12 cellular contexts compared by ENCODE assay signal in the genomic region with DNA sequence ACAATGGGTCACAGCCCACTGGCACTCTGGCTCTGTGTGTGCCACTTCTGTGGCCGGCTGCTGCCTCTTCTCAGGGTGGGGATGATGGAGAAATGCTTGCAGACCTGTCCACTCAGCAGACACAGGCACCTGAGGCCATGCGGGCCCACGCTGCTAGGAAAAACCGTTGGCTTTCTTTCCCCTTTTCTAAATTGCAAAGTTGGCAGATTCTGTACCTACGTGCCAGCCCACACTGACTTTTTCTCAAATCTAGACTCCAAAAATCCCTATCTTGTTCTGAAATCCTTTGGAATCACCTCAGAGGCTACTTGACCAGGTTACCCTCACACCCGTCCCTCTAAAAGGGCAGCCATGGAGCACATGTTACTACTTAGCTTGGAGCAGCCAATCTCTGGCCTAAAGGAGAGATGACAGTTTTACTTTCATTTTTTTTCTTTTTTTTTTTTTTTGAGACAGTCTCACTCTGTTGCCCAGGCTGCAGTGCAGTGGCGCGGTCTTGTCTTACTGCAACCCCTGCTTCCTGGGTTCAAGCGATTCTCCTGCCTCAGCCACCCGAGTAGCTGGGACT.
A peak's percentile ranks its signal among the peaks of the same experiment; 100 is the strongest.
DNase-seq lines count a peak whose midpoint lies in the region; ATAC-seq and TF ChIP-seq lines count a peak whose summit lies in the region.
"Had no signal": no experiment of that assay in that cellular context is flagged by ENCODE, and none has a peak within 500 bp of the region (broad histone marks: within the 10 kb centered on the region; RNA-seq: fewer than 3 reads in every experiment).

No MANE protein-coding gene starts in this region.

- TF ChIP-seq CTCF in DOHH2 (IDR thresholded peaks at IDR 0.05; ENCODE audit: low read depth, low read length, poor library complexity, severe bottlenecking) (no peak), parathyroid adenoma (IDR thresholded peaks at IDR 0.05) (no peak)

- H3K36me3 ChIP-seq in DOHH2 (ENCODE audit: control insufficient read depth, low read length) (peaks cover 23% of the 10 kb centered on the region), parathyroid adenoma (ENCODE audit: control insufficient read depth, insufficient read depth, low read length) (no peaks in the 10 kb centered on the region)

- DNase-seq in activated T-helper 2 cell treated with anti-CD3 and anti-CD28 coated beads, Interferon-gamma antibody, Interleukin-2, Interleukin-4, amounts not matched to agents 10 μg/mL and 5 μg/mL and 100 μg/mL, durations not matched to agents 14 hours and 24 hours and 36 hours (ENCODE audit: low spot score): no peak
- DNase-seq in dermis blood vessel endothelial cell (no peak), NCI-H1092 treated with DMSO at 0.1 percent for 48 hours (lab: John Stamatoyannopoulos, UW) (no peak), NCI-H187 treated with DMSO at 0.1 percent for 48 hours (lab: John Stamatoyannopoulos, UW) (no peak)
- DNase-seq: kidney, NCI-H1105, NCI-H524, nephron progenitor cell had no signal

- H3K36me3 Mint-ChIP-seq in activated T-helper 2 cell treated with anti-CD3 and anti-CD28 coated beads, Interferon-gamma antibody, Interleukin-2, Interleukin-4, amounts not matched to agents 10 μg/mL and 5 μg/mL and 100 μg/mL, durations not matched to agents 14 hours and 24 hours and 36 hours (ENCODE audit: low read depth): peaks cover 29% of the 10 kb centered on the region

- no peak overlapping the region for H2AFZ ChIP-seq in parathyroid adenoma

- no peak overlapping the region for H3K9ac ChIP-seq in parathyroid adenoma

- intact Hi-C loops in activated T-helper 2 cell treated with anti-CD3 and anti-CD28 coated beads, Interferon-gamma antibody, Interleukin-2, Interleukin-4, amounts not matched to agents 10 μg/mL and 5 μg/mL and 100 μg/mL, durations not matched to agents 14 hours and 24 hours and 36 hours (cut with micrococcal nuclease): no loop called here

- H3K4me3 Mint-ChIP-seq in activated T-helper 2 cell treated with anti-CD3 and anti-CD28 coated beads, Interferon-gamma antibody, Interleukin-2, Interleukin-4, amounts not matched to agents 10 μg/mL and 5 μg/mL and 100 μg/mL, durations not matched to agents 14 hours and 24 hours and 36 hours (ENCODE audit: low read depth): no peak overlapping the region
- H3K4me3 Mint-ChIP-seq: nephron progenitor cell had no signal

- no peaks in the 10 kb centered on the region for H3K27me3 Mint-ChIP-seq in activated T-helper 2 cell treated with anti-CD3 and anti-CD28 coated beads, Interferon-gamma antibody, Interleukin-2, Interleukin-4, amounts not matched to agents 10 μg/mL and 5 μg/mL and 100 μg/mL, durations not matched to agents 14 hours and 24 hours and 36 hours (ENCODE audit: low read depth)

- H3K4me3 ChIP-seq in DOHH2 (ENCODE audit: low read length) (no peak overlapping the region), parathyroid adenoma (ENCODE audit: low read depth, low read length) (peak overlapping the region; percentile 1)

- peaks cover 39% of the 10 kb centered on the region for H3K4me1 Mint-ChIP-seq in activated T-helper 2 cell treated with anti-CD3 and anti-CD28 coated beads, Interferon-gamma antibody, Interleukin-2, Interleukin-4, amounts not matched to agents 10 μg/mL and 5 μg/mL and 100 μg/mL, durations not matched to agents 14 hours and 24 hours and 36 hours (ENCODE audit: low read depth)

- H4K20me1 ChIP-seq in DOHH2 (ENCODE audit: control insufficient read depth, insufficient read depth, low read depth, low read length): no peaks in the 10 kb centered on the region

- ATAC-seq in GM19043 (IDR thresholded peaks at IDR 0.05; ENCODE audit: low read depth, unreplicated experiment) (peak; percentile 40), GM19452 (IDR thresholded peaks at IDR 0.05; ENCODE audit: unreplicated experiment) (no peak)

- H3K79me2 ChIP-seq in DOHH2 (ENCODE audit: control insufficient read depth, low read length) (peaks cover 4% of the 10 kb centered on the region; the same call in 1 of the 2 replicates), parathyroid adenoma (peaks cover 30% of the 10 kb centered on the region)

- H3K9me3 ChIP-seq in DOHH2 (ENCODE audit: control insufficient read depth, insufficient read depth, low read length) (no peaks in the 10 kb centered on the region), parathyroid adenoma (ENCODE audit: control insufficient read depth, low read length) (no peaks in the 10 kb centered on the region)

- H3K27ac Mint-ChIP-seq in activated T-helper 2 cell treated with anti-CD3 and anti-CD28 coated beads, Interferon-gamma antibody, Interleukin-2, Interleukin-4, amounts not matched to agents 10 μg/mL and 5 μg/mL and 100 μg/mL, durations not matched to agents 14 hours and 24 hours and 36 hours: peak overlapping the region; percentile 16
- H3K27ac Mint-ChIP-seq: nephron progenitor cell had no signal

- H3K27ac ChIP-seq in DOHH2 (ENCODE audit: low read depth, low read length) (no peak overlapping the region), parathyroid adenoma (peak overlapping the region; percentile 95)

- H3K4me1 ChIP-seq in DOHH2 (ENCODE audit: control insufficient read depth, low read length) (peaks cover 73% of the 10 kb centered on the region), parathyroid adenoma (peaks cover 55% of the 10 kb centered on the region)

- no peaks in the 10 kb centered on the region for H3K9me3 Mint-ChIP-seq in activated T-helper 2 cell treated with anti-CD3 and anti-CD28 coated beads, Interferon-gamma antibody, Interleukin-2, Interleukin-4, amounts not matched to agents 10 μg/mL and 5 μg/mL and 100 μg/mL, durations not matched to agents 14 hours and 24 hours and 36 hours
- H3K9me3 Mint-ChIP-seq: nephron progenitor cell had no signal

- no peaks in the 10 kb centered on the region for H3K9me2 ChIP-seq in DOHH2 (replicated peaks; ENCODE audit: control insufficient read depth, low read length)

- H3K4me2 ChIP-seq in DOHH2 (ENCODE audit: low read length) (peak overlapping the region; percentile 24), parathyroid adenoma (ENCODE audit: low read length) (peak overlapping the region; percentile 7)

- H3K27me3 ChIP-seq in DOHH2 (ENCODE audit: control insufficient read depth, low read length) (no peaks in the 10 kb centered on the region), parathyroid adenoma (ENCODE audit: control insufficient read depth, insufficient read depth, low read length) (no peaks in the 10 kb centered on the region)

- peaks cover 3% of the 10 kb centered on the region; the same call in 1 of the 2 replicates for H3F3A ChIP-seq in DOHH2 (ENCODE audit: control insufficient read depth, insufficient read depth)
